Comparison of ENCODE assay signal across 9 cellular contexts in the genomic region with DNA sequence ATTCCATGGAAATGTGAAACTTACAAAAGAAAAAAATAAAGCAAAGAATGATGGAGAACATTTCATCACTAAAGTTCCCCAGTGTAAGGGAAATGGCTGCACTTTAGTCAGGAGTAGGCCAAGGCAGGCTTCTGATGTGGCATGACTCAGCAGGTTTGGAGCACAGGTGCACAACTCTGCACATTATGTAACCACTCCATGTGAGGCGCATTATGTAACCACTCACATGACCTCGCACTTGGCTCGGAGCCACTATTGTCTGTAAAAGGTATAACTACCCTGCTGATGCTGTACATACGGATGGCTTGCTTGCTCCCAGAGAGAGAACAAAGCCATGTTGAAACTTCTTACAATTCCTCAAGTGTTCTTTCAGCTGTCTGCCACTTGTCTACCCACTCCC.
DNase-seq lines count a peak whose midpoint lies in the region; ATAC-seq and TF ChIP-seq lines count a peak whose summit lies in the region.
"Had no signal": no experiment of that assay in that cellular context is flagged by ENCODE, and none has a peak within 500 bp of the region (broad histone marks: within the 10 kb centered on the region; RNA-seq: fewer than 3 reads in every experiment).

No MANE protein-coding gene starts in this region.

- TF ChIP-seq EP300 in SK-N-SH (IDR thresholded peaks at IDR 0.05; ENCODE audit: borderline replicate concordance in 1 of 2, low read depth in 1 of 2, low read length in 1 of 2) (no peak), gastroesophageal sphincter (IDR thresholded peaks at IDR 0.05) (no peak)

- H4K20me1 ChIP-seq in SK-N-SH (ENCODE audit: insufficient read depth) (no peaks in the 10 kb centered on the region), OCI-LY7 (ENCODE audit: insufficient read depth, low read length) (no peaks in the 10 kb centered on the region)

- H2AFZ ChIP-seq in SK-N-SH (ENCODE audit: low read depth) (no peak overlapping the region), OCI-LY7 (ENCODE audit: low read length) (no peak overlapping the region)

- H3K4me2 ChIP-seq in SK-N-SH (no peak overlapping the region), OCI-LY7 (ENCODE audit: low read length) (no peak overlapping the region)

- H3K9ac ChIP-seq in SK-N-SH, result no peak overlapping the region

- H3K79me2 ChIP-seq in SK-N-SH (ENCODE audit: insufficient read depth) (no peaks in the 10 kb centered on the region), OCI-LY7 (ENCODE audit: insufficient read depth, low read depth, low read length) (no peaks in the 10 kb centered on the region)

- H3K9me2 ChIP-seq in SK-N-SH (no peaks in the 10 kb centered on the region), OCI-LY7 (ENCODE audit: insufficient read depth, low read length) (no peaks in the 10 kb centered on the region)

- no peaks in the 10 kb centered on the region for H3F3A ChIP-seq in SK-N-SH (replicated peaks; ENCODE audit: insufficient read depth)

- TF ChIP-seq CTCF in SK-N-SH (IDR thresholded peaks at IDR 0.05), result no peak
- TF ChIP-seq CTCF in OCI-LY7 (conservative IDR thresholded peaks at IDR 0.05; ENCODE audit: low read length), result no peak
- TF ChIP-seq CTCF in epithelial cell of proximal tubule (conservative IDR thresholded peaks at IDR 0.05; ENCODE audit: low read depth, low read length), result no peak
- no peak for TF ChIP-seq CTCF in testis (IDR thresholded peaks at IDR 0.05)
- no peak for TF ChIP-seq CTCF in gastroesophageal sphincter (IDR thresholded peaks at IDR 0.05)

- H3K27ac ChIP-seq in SK-N-SH (ENCODE audit: low read depth in 2 of 2, low read length in 1 of 2) (no peak overlapping the region), OCI-LY7 (ENCODE audit: low read depth, low read length, poor library complexity, severe bottlenecking) (no peak overlapping the region), testis (no peak overlapping the region), gastroesophageal sphincter (no peak overlapping the region)
- H3K27ac ChIP-seq: VCaP had no signal

- CTCF ChIA-PET in SK-N-SH (lab: Yijun Ruan, JAX) (no interaction called here), OCI-LY7 (lab: Charles Lee; ENCODE audit: unreplicated experiment) (no interaction called here)

- DNase-seq in SK-N-SH, result no peak
- peak; percentile 52 for DNase-seq in OCI-LY7 (ENCODE audit: low spot score)
- peak; percentile 20 for DNase-seq in epithelial cell of proximal tubule (ENCODE audit: low read depth)
- DNase-seq in testis, result peak; percentile 19
- DNase-seq in NCI-H2081 treated with DMSO at 0.1 percent for 48 hours (lab: John Stamatoyannopoulos, UW), result no peak

- no peak for TF ChIP-seq RAD21 in SK-N-SH (IDR thresholded peaks at IDR 0.05; ENCODE audit: low read length)

- no peak overlapping the region for H3K4me3 ChIP-seq in SK-N-SH (ENCODE audit: low read depth in 2 of 2, low read length in 1 of 2)
- H3K4me3 ChIP-seq in OCI-LY7 (ENCODE audit: low read depth, low read length, poor library complexity, severe bottlenecking), result no peak overlapping the region
- H3K4me3 ChIP-seq in epithelial cell of proximal tubule (ENCODE audit: low read depth, low read length), result no peak overlapping the region
- H3K4me3 ChIP-seq in testis, result no peak overlapping the region
- H3K4me3 ChIP-seq in gastroesophageal sphincter, result no peak overlapping the region

- intact Hi-C loops in OCI-LY7 (cut with micrococcal nuclease; ENCODE audit: unreplicated experiment) (no loop called here), testis (cut with DNase I; ENCODE audit: low total_unique reads) (no loop called here)

- no peak for ATAC-seq in SK-N-SH treated with all-trans-retinoic acid at 6 μM for 48 hours
- no peak for ATAC-seq in HG03442 (IDR thresholded peaks at IDR 0.05; ENCODE audit: unreplicated experiment)
- no peak for ATAC-seq in gastroesophageal sphincter

- H3K27me3 ChIP-seq in SK-N-SH (ENCODE audit: insufficient read depth) (no peaks in the 10 kb centered on the region), testis (no peaks in the 10 kb centered on the region), gastroesophageal sphincter (no peaks in the 10 kb centered on the region)

- no peaks in the 10 kb centered on the region for H3K36me3 ChIP-seq in SK-N-SH (replicated peaks in 1 of 2; ENCODE audit: control insufficient read depth in 1 of 2, insufficient read depth in 2 of 2, low read length in 1 of 2)
- no peaks in the 10 kb centered on the region for H3K36me3 ChIP-seq in OCI-LY7 (ENCODE audit: insufficient read depth, low read length)
- no peaks in the 10 kb centered on the region for H3K36me3 ChIP-seq in testis (ENCODE audit: low read depth, missing control alignments)
- H3K36me3 ChIP-seq in gastroesophageal sphincter, result no peaks in the 10 kb centered on the region

- BruUV-seq in OCI-LY7 (replicated peaks; lab: Mats Ljungman, UMichigan), result no TSS peak

- H3K9me3 ChIP-seq in SK-N-SH, result no peaks in the 10 kb centered on the region
- peaks cover 15% of the 10 kb centered on the region; the same call in 1 of the 2 replicates for H3K9me3 ChIP-seq in OCI-LY7 (ENCODE audit: low read length)
- no peaks in the 10 kb centered on the region for H3K9me3 ChIP-seq in testis
- no peaks in the 10 kb centered on the region for H3K9me3 ChIP-seq in gastroesophageal sphincter

- no peaks in the 10 kb centered on the region; a peak in 1 of 4 replicates for H3K4me1 ChIP-seq in SK-N-SH (ENCODE audit: control insufficient read depth in 1 of 2, insufficient read depth in 2 of 2, low read depth in 1 of 2, low read length in 1 of 2)
- H3K4me1 ChIP-seq in OCI-LY7 (ENCODE audit: insufficient read depth, low read length, poor library complexity, severe bottlenecking), result no peaks in the 10 kb centered on the region
- no peaks in the 10 kb centered on the region for H3K4me1 ChIP-seq in testis
- H3K4me1 ChIP-seq in gastroesophageal sphincter, result no peaks in the 10 kb centered on the region

- WGBS in SK-N-SH (ENCODE audit: low lambda C conversion rate), result 69% methylated on average over 3 of the region's 4 CpGs
- 63 to 86% methylated on average over 4 of the region's 4 CpGs for WGBS in testis, 2 donors
- WGBS in gastroesophageal sphincter (ENCODE audit: low coverage in 1 of 2), 2 donors, result 93 to 100% methylated on average over 3 to 4 of the region's 4 CpGs

- TF ChIP-seq POLR2A in testis (IDR thresholded peaks at IDR 0.05) (no peak), gastroesophageal sphincter (IDR thresholded peaks at IDR 0.05) (no peak)

- POLR2A ChIA-PET in SK-N-SH (lab: Yijun Ruan, JAX) (no interaction called here), OCI-LY7 (lab: Charles Lee) (no interaction called here)

TF ChIP-seq in SK-N-SH, 30 proteins besides CTCF, POLR2A, EP300 and RAD21:
- TF ChIP-seq, protein P1, sequence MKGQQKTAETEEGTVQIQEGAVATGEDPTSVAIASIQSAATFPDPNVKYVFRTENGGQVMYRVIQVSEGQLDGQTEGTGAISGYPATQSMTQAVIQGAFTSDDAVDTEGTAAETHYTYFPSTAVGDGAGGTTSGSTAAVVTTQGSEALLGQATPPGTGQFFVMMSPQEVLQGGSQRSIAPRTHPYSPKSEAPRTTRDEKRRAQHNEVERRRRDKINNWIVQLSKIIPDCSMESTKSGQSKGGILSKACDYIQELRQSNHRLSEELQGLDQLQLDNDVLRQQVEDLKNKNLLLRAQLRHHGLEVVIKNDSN (IDR thresholded peaks at IDR 0.05; ENCODE audit: borderline replicate concordance, low read depth), result 0 out of 2 replicates have a peak, but pooled peaks have one; percentile 11
- no peak for TF ChIP-seq MXI1 (IDR thresholded peaks at IDR 0.05; ENCODE audit: low read depth, low read length)

TF ChIP-seq in SK-N-SH treated with all-trans-retinoic acid at 6 μM for 48 hours, 23 proteins besides CTCF, POLR2A, EP300 and RAD21 (continues in another document):
- TF ChIP-seq ZNF8 (CRISPR knock-in tag; IDR thresholded peaks at IDR 0.05) (no peak), PPARA (CRISPR knock-in tag; IDR thresholded peaks at IDR 0.05; ENCODE audit: borderline replicate concordance) (no peak), SNAI2 (CRISPR knock-in tag; IDR thresholded peaks at IDR 0.05) (no peak), ZFP30 (CRISPR knock-in tag; IDR thresholded peaks at IDR 0.05) (no peak), GLIS3 (CRISPR knock-in tag; IDR thresholded peaks at IDR 0.05) (no peak), OSR1 (CRISPR knock-in tag; IDR thresholded peaks at IDR 0.05) (no peak), BACH2 (CRISPR knock-in tag; IDR thresholded peaks at IDR 0.05; ENCODE audit: borderline replicate concordance) (no peak)
- TF ChIP-seq, protein P2, sequence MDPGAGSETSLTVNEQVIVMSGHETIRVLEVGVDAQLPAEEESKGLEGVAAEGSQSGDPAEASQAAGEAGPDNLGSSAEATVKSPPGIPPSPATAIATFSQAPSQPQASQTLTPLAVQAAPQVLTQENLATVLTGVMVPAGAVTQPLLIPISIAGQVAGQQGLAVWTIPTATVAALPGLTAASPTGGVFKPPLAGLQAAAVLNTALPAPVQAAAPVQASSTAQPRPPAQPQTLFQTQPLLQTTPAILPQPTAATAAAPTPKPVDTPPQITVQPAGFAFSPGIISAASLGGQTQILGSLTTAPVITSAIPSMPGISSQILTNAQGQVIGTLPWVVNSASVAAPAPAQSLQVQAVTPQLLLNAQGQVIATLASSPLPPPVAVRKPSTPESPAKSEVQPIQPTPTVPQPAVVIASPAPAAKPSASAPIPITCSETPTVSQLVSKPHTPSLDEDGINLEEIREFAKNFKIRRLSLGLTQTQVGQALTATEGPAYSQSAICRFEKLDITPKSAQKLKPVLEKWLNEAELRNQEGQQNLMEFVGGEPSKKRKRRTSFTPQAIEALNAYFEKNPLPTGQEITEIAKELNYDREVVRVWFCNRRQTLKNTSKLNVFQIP (CRISPR knock-in tag; IDR thresholded peaks at IDR 0.05; ENCODE audit: borderline replicate concordance, low read depth), result no peak
- TF ChIP-seq, protein P3, sequence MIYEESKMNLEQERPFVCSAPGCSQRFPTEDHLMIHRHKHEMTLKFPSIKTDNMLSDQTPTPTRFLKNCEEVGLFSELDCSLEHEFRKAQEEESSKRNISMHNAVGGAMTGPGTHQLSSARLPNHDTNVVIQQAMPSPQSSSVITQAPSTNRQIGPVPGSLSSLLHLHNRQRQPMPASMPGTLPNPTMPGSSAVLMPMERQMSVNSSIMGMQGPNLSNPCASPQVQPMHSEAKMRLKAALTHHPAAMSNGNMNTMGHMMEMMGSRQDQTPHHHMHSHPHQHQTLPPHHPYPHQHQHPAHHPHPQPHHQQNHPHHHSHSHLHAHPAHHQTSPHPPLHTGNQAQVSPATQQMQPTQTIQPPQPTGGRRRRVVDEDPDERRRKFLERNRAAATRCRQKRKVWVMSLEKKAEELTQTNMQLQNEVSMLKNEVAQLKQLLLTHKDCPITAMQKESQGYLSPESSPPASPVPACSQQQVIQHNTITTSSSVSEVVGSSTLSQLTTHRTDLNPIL (CRISPR knock-in tag; IDR thresholded peaks at IDR 0.05; ENCODE audit: low read depth), result no peak

Comparison
In these comparisons a context has a peak if more than half of its experiments do, and no peak if none do; other contexts are left out.
1. DNase-seq: peak in OCI-LY7 (single experiment), epithelial cell of proximal tubule (single experiment) and testis (single experiment); none in SK-N-SH (single experiment) and NCI-H2081 treated with DMSO at 0.1 percent for 48 hours (single experiment).